ENCODE assay signal across 8 cellular contexts in genomic region chr15:67066041-67067021, GRCh38. TPM values are rescaled to one million over a fixed set of nuclear protein-coding genes. Genes with fewer than 3 reads are reported as not detected.
DNase-seq lines count a peak whose midpoint lies in the region; ATAC-seq and TF ChIP-seq lines count a peak whose summit lies in the region.

No MANE protein-coding gene starts in this region.

- H3K4me1 Mint-ChIP-seq in CD8-positive, alpha-beta T cell (ENCODE audit: low read depth) = peaks cover 55% of the 10 kb centered on the region
- H3K4me1 Mint-ChIP-seq in activated CD8-positive, alpha-beta T cell treated with anti-CD3 and anti-CD28 coated beads for 36 hours (ENCODE audit: low read depth) = peaks cover 48% of the 10 kb centered on the region
- peaks cover 47% of the 10 kb centered on the region for H3K4me1 Mint-ChIP-seq in osteocyte (ENCODE audit: unreplicated experiment)

- H3K27me3 ChIP-seq in CD8-positive, alpha-beta T cell (ENCODE audit: insufficient read depth, low read length) = no peaks in the 10 kb centered on the region

- H3K27me3 Mint-ChIP-seq in CD8-positive, alpha-beta T cell (ENCODE audit: low read depth) = no peaks in the 10 kb centered on the region
- peaks cover 15% of the 10 kb centered on the region for H3K27me3 Mint-ChIP-seq in activated CD8-positive, alpha-beta T cell treated with anti-CD3 and anti-CD28 coated beads for 36 hours
- no peaks in the 10 kb centered on the region for H3K27me3 Mint-ChIP-seq in osteocyte (ENCODE audit: unreplicated experiment)

- TF ChIP-seq CTCF in CD8-positive, alpha-beta T cell (IDR thresholded peaks at IDR 0.05) = no peak
- no peak for TF ChIP-seq CTCF in activated CD8-positive, alpha-beta T cell treated with anti-CD3 and anti-CD28 coated beads for 36 hours (IDR thresholded peaks at IDR 0.05)
- TF ChIP-seq CTCF in osteocyte (IDR thresholded peaks at IDR 0.05) = no peak

- POLR2A ChIA-PET in CD8-positive, alpha-beta T cell (lab: Charles Lee) = interaction anchor here (0.6 to 2.0 kb wide), 13 partner anchors 10 to 82 kb away, joined by 3 to 10 read pairs (median 4); no protein-coding TSS in a partner anchor
- POLR2A ChIA-PET in activated CD8-positive, alpha-beta T cell treated with anti-CD3 and anti-CD28 coated beads for 36 hours (lab: Charles Lee) = interaction anchor here (0.9 to 4.7 kb wide), 10 partner anchors 8 to 110 kb away, joined by 3 to 37 read pairs (median 4); no protein-coding TSS in a partner anchor

- H3K4me3 ChIP-seq in CD8-positive, alpha-beta T cell (ENCODE audit: low read depth, low read length) = peak overlapping the region; percentile 86

- H3K9me3 Mint-ChIP-seq in CD8-positive, alpha-beta T cell = no peaks in the 10 kb centered on the region
- H3K9me3 Mint-ChIP-seq in activated CD8-positive, alpha-beta T cell treated with anti-CD3 and anti-CD28 coated beads for 36 hours = no peaks in the 10 kb centered on the region
- no peaks in the 10 kb centered on the region for H3K9me3 Mint-ChIP-seq in osteocyte (ENCODE audit: unreplicated experiment)

- peak in 3 of 7 experiments; percentile 28 to 68 (median 33) for DNase-seq in CD8-positive, alpha-beta T cell
- peak; percentile 47 for DNase-seq in activated CD8-positive, alpha-beta T cell treated with anti-CD3 and anti-CD28 coated beads for 36 hours
- no peak for DNase-seq in osteocyte (ENCODE audit: extremely low spot score, unreplicated experiment)
- DNase-seq in DMS79 treated with DMSO at 0.1 percent for 48 hours (lab: John Stamatoyannopoulos, UW) = no peak
- DNase-seq in MV-4-11 (lab: John Stamatoyannopoulos, UW) = no peak

- H3K4me3 Mint-ChIP-seq in CD8-positive, alpha-beta T cell = peak overlapping the region; percentile 87
- peak overlapping the region; percentile 92 for H3K4me3 Mint-ChIP-seq in activated CD8-positive, alpha-beta T cell treated with anti-CD3 and anti-CD28 coated beads for 36 hours
- H3K4me3 Mint-ChIP-seq in osteocyte (ENCODE audit: unreplicated experiment) = peak overlapping the region; percentile 96

- H3K27ac Mint-ChIP-seq in CD8-positive, alpha-beta T cell = peak overlapping the region; percentile 88
- peak overlapping the region; percentile 94 for H3K27ac Mint-ChIP-seq in activated CD8-positive, alpha-beta T cell treated with anti-CD3 and anti-CD28 coated beads for 36 hours
- peak overlapping the region; percentile 93 for H3K27ac Mint-ChIP-seq in osteocyte (ENCODE audit: unreplicated experiment)

- H3K36me3 Mint-ChIP-seq in CD8-positive, alpha-beta T cell = peaks cover 9% of the 10 kb centered on the region
- H3K36me3 Mint-ChIP-seq in activated CD8-positive, alpha-beta T cell treated with anti-CD3 and anti-CD28 coated beads for 36 hours (ENCODE audit: low read depth) = peaks cover 13% of the 10 kb centered on the region
- H3K36me3 Mint-ChIP-seq in osteocyte (ENCODE audit: unreplicated experiment) = peaks cover 3% of the 10 kb centered on the region

- no peaks in the 10 kb centered on the region for H3K36me3 ChIP-seq in CD8-positive, alpha-beta T cell (ENCODE audit: insufficient read depth, low read length)

- no peaks in the 10 kb centered on the region for H3K9me3 ChIP-seq in CD8-positive, alpha-beta T cell (ENCODE audit: low read length)

- CTCF ChIA-PET in CD8-positive, alpha-beta T cell (lab: Charles Lee) = interaction anchor here (0.6 to 6.7 kb wide), 4 partner anchors 9 to 180 kb away, joined by 3 to 44 read pairs (median 3); no protein-coding TSS in a partner anchor
- CTCF ChIA-PET in activated CD8-positive, alpha-beta T cell treated with anti-CD3 and anti-CD28 coated beads for 36 hours (lab: Charles Lee) = interaction anchor here (0.7 to 1.8 kb wide), 6 partner anchors 10 to 120 kb away, joined by 3 to 4 read pairs (median 4); no protein-coding TSS in a partner anchor

- intact Hi-C loops in CD8-positive, alpha-beta T cell (cut with DNase I, micrococcal nuclease) = loop anchor here (2.0 to 10.0 kb wide), 6 partner anchors 36 to 768 kb away; partner anchors contain the start of genes AAGAB (in 1 of the 2) and IQCH (in 1 of the 2)
- intact Hi-C loops in activated CD8-positive, alpha-beta T cell treated with anti-CD3 and anti-CD28 coated beads for 36 hours (cut with micrococcal nuclease) = loop anchor here (5.0 kb wide), 2 partner anchors 34 to 36 kb away; no protein-coding TSS in a partner anchor

- ATAC-seq in CD8-positive, alpha-beta T cell = peak; percentile 11
- ATAC-seq in HG02981 (IDR thresholded peaks at IDR 0.05; ENCODE audit: unreplicated experiment) (peak; percentile 6), esophagus mucosa (peak; percentile 13), HG03432 (IDR thresholded peaks at IDR 0.05; ENCODE audit: unreplicated experiment) (no peak)
- peak; percentile 11 for ATAC-seq in activated CD8-positive, alpha-beta T cell treated with anti-CD3 and anti-CD28 coated beads for 36 hours

- peaks cover 37% of the 10 kb centered on the region for H3K4me1 ChIP-seq in CD8-positive, alpha-beta T cell (ENCODE audit: insufficient read depth, low read length)

- peak overlapping the region; percentile 44 for H3K27ac ChIP-seq in CD8-positive, alpha-beta T cell (ENCODE audit: low read depth, low read length)

RNA-seq across cellular contexts. Expression of gene SMAD3, which starts 0.9 kb away (rescaled TPM):
- total RNA-seq in CD8-positive, alpha-beta T cell = 10 to 100 TPM; 25.4 to 29.0 TPM
- 10 to 100 TPM; 22.3 to 24.7 TPM for total RNA-seq in activated CD8-positive, alpha-beta T cell treated with anti-CD3 and anti-CD28 coated beads for 36 hours
- total RNA-seq in esophagus mucosa (35.6 TPM), osteocyte (35.8 and 39.7 TPM in 2 replicates)
